In genomic region chr17:80892900-80893603, GRCh38 we compare ENCODE assay signal across 1 cellular context.
TF ChIP-seq lines count a peak whose summit lies in the region.

No MANE protein-coding gene starts in this region.

TF ChIP-seq in GM12878, 131 proteins besides CTCF, POLR2A, EP300 and RAD21 (continued from another document):
- no peak for TF ChIP-seq ZBTB4 (CRISPR knock-in tag; IDR thresholded peaks at IDR 0.05)
- no peak for TF ChIP-seq JUNB (IDR thresholded peaks at IDR 0.05)
- no peak for TF ChIP-seq PRDM15 (CRISPR knock-in tag; IDR thresholded peaks at IDR 0.05)
- TF ChIP-seq TCF7 (IDR thresholded peaks at IDR 0.05; ENCODE audit: borderline replicate concordance) = no peak
- no peak for TF ChIP-seq TARDBP (IDR thresholded peaks at IDR 0.05; ENCODE audit: borderline replicate concordance)
